ENCODE assay signal across 1 cellular context in the genomic region with DNA sequence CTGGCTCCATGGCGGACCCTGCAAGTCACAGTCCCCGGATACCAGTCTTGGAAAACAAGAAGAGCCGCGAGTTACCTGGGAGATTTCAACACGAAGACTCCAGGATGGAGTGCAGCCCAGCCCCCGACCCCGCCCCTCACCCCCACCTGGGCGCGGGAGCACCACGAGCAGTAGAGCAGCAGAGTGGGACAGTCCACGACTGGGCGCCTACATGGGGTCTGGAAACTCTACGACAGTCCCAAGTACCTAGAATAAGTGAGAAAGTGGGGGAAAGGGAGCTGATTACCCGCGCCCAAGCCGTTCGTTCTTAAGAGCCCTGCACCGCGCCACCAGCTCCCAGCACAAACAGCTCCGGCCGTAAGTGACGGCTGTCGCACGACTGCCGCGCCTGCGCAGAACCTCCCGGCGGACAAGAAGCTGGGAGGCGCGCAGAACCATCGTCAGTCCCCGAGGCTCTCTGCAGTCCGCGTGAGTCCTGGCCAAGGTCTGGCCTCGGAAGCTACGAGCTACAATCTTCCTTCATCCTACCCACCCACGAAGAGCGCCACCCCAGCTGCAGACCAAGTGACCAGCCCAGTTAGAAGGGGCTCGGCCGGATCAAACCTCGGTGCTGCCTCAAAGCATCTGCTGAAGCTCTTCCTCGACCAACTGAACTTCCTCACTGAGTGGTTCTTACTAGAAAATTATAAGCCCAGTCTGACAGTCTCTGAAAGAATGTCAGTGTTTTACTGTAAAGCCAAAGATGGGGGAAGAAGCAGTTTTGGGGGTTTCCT.
TF ChIP-seq lines count a peak whose summit lies in the region.

A gene (minus strand): TSS at position 359 of the 773 bp plus-strand sequence. CDS start 349 bp downstream, at position 10.

TF ChIP-seq in SK-N-SH, 30 proteins besides CTCF, POLR2A, EP300 and RAD21 (continued from another document):
- TF ChIP-seq YY1 (IDR thresholded peaks at IDR 0.05; ENCODE audit: low read depth) (peak; percentile 17; the same call in 1 of the 2 replicates), SMC3 (IDR thresholded peaks at IDR 0.05; ENCODE audit: low read depth, low read length) (peak; percentile 4; the same call in 1 of the 2 replicates)
